10 cellular contexts compared by ENCODE assay signal in the genomic region with DNA sequence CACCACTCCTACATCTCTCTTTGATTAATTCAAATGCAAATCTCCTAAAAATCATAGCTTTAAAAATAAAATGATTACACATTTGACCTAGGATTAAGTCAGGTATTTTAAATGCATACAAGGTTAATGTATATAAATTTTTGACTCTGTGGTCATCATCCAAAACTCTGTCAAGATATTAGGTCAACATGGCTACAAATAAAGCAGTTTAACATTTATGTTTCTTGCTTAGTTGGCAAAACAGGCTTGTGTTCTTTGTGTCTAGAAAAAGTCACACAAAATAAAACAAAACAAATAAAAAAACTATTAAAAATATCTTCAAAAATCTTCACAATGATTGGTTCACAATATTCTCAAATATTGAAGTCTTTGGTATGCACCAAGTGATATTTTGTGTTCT.
"Had no signal": no experiment of that assay in that cellular context is flagged by ENCODE, and none has a peak within 500 bp of the region (broad histone marks: within the 10 kb centered on the region; RNA-seq: fewer than 3 reads in every experiment).

No MANE protein-coding gene starts in this region.

- H3K27ac ChIP-seq: HL-60, KMS-11 had no signal

- H3K9me3 Mint-ChIP-seq: GM23338, H9 had no signal

- H3K27me3 Mint-ChIP-seq: IgD-negative memory B cell had no signal

- H3K4me1 Mint-ChIP-seq: GM23338, H9 had no signal

- ATAC-seq: GM23338 had no signal

- H3K36me3 Mint-ChIP-seq: IgD-negative memory B cell had no signal

- FAIRE-seq: H1, H54 had no signal

- H3K9ac ChIP-seq: KMS-11 had no signal

- H3K4me3 Mint-ChIP-seq: GM23338, H9, IgD-negative memory B cell had no signal

- H3K4me2 ChIP-seq: GM23338, KMS-11 had no signal

- H3K4me3 ChIP-seq: GM23338 had no signal

- H2AFZ ChIP-seq: GM23338 had no signal

- DNase-seq: H9, HCEC 1CT, Karpas-422, KBM-7 had no signal

- H3K27ac Mint-ChIP-seq: GM23338, H9, IgD-negative memory B cell had no signal
